Comparison of ENCODE assay signal across 25 cellular contexts in genomic region chr10:75441196-75441595, GRCh38. TPM values are rescaled to one million over a fixed set of nuclear protein-coding genes. Genes with fewer than 3 reads are reported as not detected.
DNase-seq lines count a peak whose midpoint lies in the region; ATAC-seq and TF ChIP-seq lines count a peak whose summit lies in the region.
"Had no signal": no experiment of that assay in that cellular context is flagged by ENCODE, and none has a peak within 500 bp of the region (broad histone marks: within the 10 kb centered on the region; RNA-seq: fewer than 3 reads in every experiment).

No MANE protein-coding gene starts in this region.

- H3K27ac ChIP-seq in liver (ENCODE audit: low read depth in 1 of 2, low read length in 2 of 2) = peak overlapping the region; percentile 2 to 37
- H3K27ac ChIP-seq in transverse colon = no peak overlapping the region
- no peak overlapping the region for H3K27ac ChIP-seq in aorta (ENCODE audit: low read depth in 1 of 2, low read length in 2 of 2)
- no peak overlapping the region for H3K27ac ChIP-seq in spleen
- H3K27ac ChIP-seq: SK-N-MC had no signal

- no peak for TF ChIP-seq POLR2A in transverse colon (IDR thresholded peaks at IDR 0.05)
- no peak for TF ChIP-seq POLR2A in spleen (IDR thresholded peaks at IDR 0.05)

- TF ChIP-seq EP300 in transverse colon (IDR thresholded peaks at IDR 0.05; ENCODE audit: low read depth) = no peak

- H3K4me1 ChIP-seq in liver (ENCODE audit: control insufficient read depth in 4 of 4, insufficient read depth in 4 of 4, low read length in 3 of 4) (peaks cover 10 to 55% (median 43%) of the 10 kb centered on the region in 4 donors), transverse colon (peaks cover 0 to 8% (median 3%) of the 10 kb centered on the region in 4 donors), aorta (ENCODE audit: control insufficient read depth in 1 of 2, insufficient read depth in 2 of 2, low read length in 2 of 2) (no peaks in the 10 kb centered on the region), spleen (no peaks in the 10 kb centered on the region)
- H3K4me1 ChIP-seq: HAP-1 had no signal

- no peak for ATAC-seq in aorta (ENCODE audit: low FRiP score)
- ATAC-seq: GM12878 had no signal

- H3K36me3 ChIP-seq in liver (ENCODE audit: control insufficient read depth in 4 of 4, insufficient read depth in 3 of 4, low read depth in 1 of 4, low read length in 3 of 4) = peaks cover 0 to 3% (median 2%) of the 10 kb centered on the region in 4 donors
- H3K36me3 ChIP-seq in transverse colon = no peaks in the 10 kb centered on the region
- peaks cover 3% of the 10 kb centered on the region in 2 donors for H3K36me3 ChIP-seq in aorta (ENCODE audit: control insufficient read depth in 1 of 2, insufficient read depth in 2 of 2, low read length in 1 of 2)
- peaks cover 0 to 33% (median 0%) of the 10 kb centered on the region in 6 donors for H3K36me3 ChIP-seq in spleen
- H3K36me3 ChIP-seq: HAP-1, MG63 had no signal

- TF ChIP-seq RAD21 in liver (IDR thresholded peaks at IDR 0.05) = no peak

- DNase-seq in NCI-H146 (lab: John Stamatoyannopoulos, UW) = peak; percentile 41
- peak; percentile 16 for DNase-seq in NCI-H226
- peak; percentile 10 for DNase-seq in transverse colon
- DNase-seq in aorta = no peak
- DNase-seq in stimulated activated CD4-positive, alpha-beta T cell treated with anti-CD3 and anti-CD28 coated beads, Interleukin-15, amount 100 ng/mL, for 24 hours = no peak
- no peak for DNase-seq in spleen
- DNase-seq: C1 segment of cervical spinal cord; Caco-2; CD4-positive, alpha-beta memory T cell; GOT3; HFFc6; KBM-7; MG63; NCI-H187; NCI-H2081 treated with DMSO at 0.1 percent for 48 hours; NCI-H2171; NCI-H446; NCI-H526; SIG-M5 had no signal

- peaks cover 0 to 1% (median under 1%) of the 10 kb centered on the region in 4 donors for H3K9me3 ChIP-seq in liver (ENCODE audit: control insufficient read depth in 4 of 4, low read length in 3 of 4)
- H3K9me3 ChIP-seq in transverse colon = no peaks in the 10 kb centered on the region
- H3K9me3 ChIP-seq in aorta (ENCODE audit: control insufficient read depth, low read length) = peaks cover 5% of the 10 kb centered on the region
- peaks cover 3 to 42% (median 40%) of the 10 kb centered on the region in 8 donors for H3K9me3 ChIP-seq in spleen

- WGBS in liver = 88% methylated on average over 4 of the region's 4 CpGs
- WGBS in transverse colon (ENCODE audit: low coverage in 1 of 2), 2 donors = 40 to 47% methylated on average over 4 of the region's 4 CpGs
- WGBS in aorta, 2 donors = 91 to 97% methylated on average over 4 of the region's 4 CpGs
- WGBS in spleen, 5 donors = 87 to 92% (median 89%) methylated on average over 4 of the region's 4 CpGs

- in situ Hi-C loops in transverse colon (cut with MboI; ENCODE audit: low pct_ligation_motif_present in 1 of 4, low pct_unique_long_range_greater_than_20kb in 1 of 4, low sequenced_read_pairs in 3 of 4) = no loop called here

- intact Hi-C loops in transverse colon (cut with DNase I; ENCODE audit: low total_unique reads) (no loop called here), aorta (cut with DNase I) (no loop called here), spleen (cut with DNase I; ENCODE audit: low total_unique reads) (no loop called here)

- H3K9ac ChIP-seq in liver (ENCODE audit: low read depth in 1 of 2, low read length in 2 of 2) = no peak overlapping the region

- H3K4me3 ChIP-seq in liver (ENCODE audit: low read depth in 1 of 3, low read length in 3 of 3) (no peak overlapping the region), transverse colon (no peak overlapping the region), aorta (ENCODE audit: low read length in 2 of 2) (no peak overlapping the region), spleen (no peak overlapping the region)
- H3K4me3 ChIP-seq: GM12878, HAP-1, MG63, SK-N-MC had no signal

- H3K27me3 ChIP-seq in liver (ENCODE audit: control insufficient read depth in 4 of 4, insufficient read depth in 4 of 4, low read length in 3 of 4) = no peaks in the 10 kb centered on the region
- H3K27me3 ChIP-seq in transverse colon = no peaks in the 10 kb centered on the region
- no peaks in the 10 kb centered on the region for H3K27me3 ChIP-seq in aorta (ENCODE audit: control insufficient read depth in 1 of 2, insufficient read depth in 2 of 2, low read length in 1 of 2)
- H3K27me3 ChIP-seq in spleen (replicated peaks in 1 of 7) = no peaks in the 10 kb centered on the region
- H3K27me3 ChIP-seq: MG63 had no signal

- TF ChIP-seq CTCF in liver (IDR thresholded peaks at IDR 0.05; ENCODE audit: low read depth, low read length, missing input control) (no peak), transverse colon (IDR thresholded peaks at IDR 0.05) (no peak), spleen (IDR thresholded peaks at IDR 0.05 in 8 of 11, conservative IDR thresholded peaks at IDR 0.05 in 3 of 11) (no peak)

TF ChIP-seq in liver, 16 proteins besides CTCF, POLR2A, EP300 and RAD21:
- TF ChIP-seq HNF4A (conservative IDR thresholded peaks at IDR 0.05) = no peak

RNA-seq across cellular contexts. Expression of gene LRMDA, which starts 9.8 kb away (rescaled TPM):
- 10 to 100 TPM in 1 of 2 donors, 1 to 10 TPM in 1; 7.9 to 12.2 TPM for total RNA-seq in liver
- 10 to 100 TPM; 10.4 to 15.8 TPM for polyA plus RNA-seq in liver
- 1 to 10 TPM; 2.2 to 7.8 (median 4.5) TPM for total RNA-seq in transverse colon
- 10 to 100 TPM; 17.9 to 25.7 TPM for total RNA-seq in aorta
- 10 to 100 TPM in 1 of 2 donors, 1 to 10 TPM in 1; 7.4 to 11.5 TPM for polyA plus RNA-seq in aorta
- 10 to 100 TPM; 24.0 to 46.6 (median 34.5) TPM for total RNA-seq in spleen
- polyA plus RNA-seq in spleen = 10 to 100 TPM in 2 of 3 donors, 1 to 10 TPM in 1; 7.3 to 11.6 (median 10.4) TPM
- total RNA-seq: A673; CD4-positive, alpha-beta memory T cell; LHCN-M2 had no signal
- polyA plus RNA-seq: CD4-positive, alpha-beta memory T cell had no signal

RNA-seq across cellular contexts. Expression of gene ZNF503, which starts 39.6 kb away (rescaled TPM):
- 1 to 10 TPM; 1.6 to 2.3 TPM for total RNA-seq in liver
- polyA plus RNA-seq in liver = 1 to 10 TPM; 1.8 to 5.2 TPM
- 10 to 100 TPM in 1 of 4 donors, 1 to 10 TPM in 3; 3.0 to 17.9 (median 7.2) TPM for total RNA-seq in transverse colon
- total RNA-seq in aorta = 10 to 100 TPM; 15.7 to 32.1 TPM
- 10 to 100 TPM in 1 of 2 donors, 1 to 10 TPM in 1; 7.0 to 22.1 TPM for polyA plus RNA-seq in aorta
- 10 to 100 TPM in 5 of 7 donors, 1 to 10 TPM in 2; 7.8 to 25.6 (median 10.6) TPM for total RNA-seq in spleen
- polyA plus RNA-seq in spleen = 1 to 10 TPM; 3.2 to 5.6 (median 3.4) TPM
- polyA plus RNA-seq: CD4-positive, alpha-beta memory T cell had no signal

Comparison
In these comparisons a context has a peak if more than half of its experiments do, and no peak if none do; other contexts are left out.
1. DNase-seq: peak in NCI-H146 (single experiment), NCI-H226 (single experiment) and transverse colon (single experiment); none in aorta (0 of 2), stimulated activated CD4-positive, alpha-beta T cell treated with anti-CD3 and anti-CD28 coated beads, Interleukin-15, amount 100 ng/mL, for 24 hours (single experiment) and spleen (single experiment).
2. H3K27ac ChIP-seq: peak in liver (2 of 2); none in transverse colon (0 of 4), aorta (0 of 2) and spleen (0 of 8).